In the genomic region with DNA sequence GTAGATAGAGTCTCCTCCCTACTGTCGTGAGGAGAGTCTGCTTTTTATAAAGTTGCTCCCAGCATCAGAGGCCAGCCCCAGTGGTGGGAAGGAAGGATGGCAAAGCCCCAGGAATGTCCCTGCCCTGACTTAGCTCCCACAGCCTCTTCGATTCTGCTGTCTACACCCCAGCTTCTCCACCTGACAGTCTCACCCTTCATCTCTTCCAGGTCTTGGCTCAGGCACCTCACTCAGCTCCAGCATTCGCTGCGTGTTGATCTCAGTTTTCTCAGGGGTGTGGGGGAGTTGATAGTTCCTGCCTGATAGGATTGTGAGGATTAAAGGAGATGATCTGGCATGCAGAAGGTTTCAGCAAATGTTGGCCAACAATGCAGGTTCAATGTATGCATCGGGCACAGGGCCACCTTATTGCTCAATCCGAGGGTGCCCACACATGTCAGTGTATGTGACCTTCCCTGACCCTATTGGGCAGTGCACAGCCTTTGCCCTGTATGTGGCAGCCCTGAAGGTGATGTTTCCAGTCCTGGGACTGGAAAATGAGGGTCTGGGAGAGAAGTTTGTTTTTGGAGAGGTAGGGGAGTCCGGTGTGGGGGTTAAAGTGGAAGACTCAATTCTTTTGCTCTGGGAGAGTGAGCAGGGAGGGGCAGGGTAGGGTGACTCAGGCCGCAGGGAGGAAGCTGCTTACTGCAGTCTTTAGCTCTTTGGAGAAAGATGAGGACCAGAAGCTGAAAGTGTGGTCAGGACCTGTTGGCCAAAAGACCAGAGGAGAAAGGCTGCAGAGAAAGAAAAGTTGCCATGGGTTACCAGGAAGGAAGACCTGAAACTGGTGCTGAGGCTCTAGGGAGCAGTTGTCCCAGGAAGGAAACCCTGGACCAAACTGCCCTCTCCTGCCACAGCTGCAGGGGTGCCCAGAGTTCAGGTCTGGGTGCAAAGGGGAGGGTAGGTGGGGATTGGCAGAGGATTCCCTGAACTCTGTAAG, we compare ENCODE assay signal across 9 cellular contexts.
A peak's percentile ranks its signal among the peaks of the same experiment; 100 is the strongest.
DNase-seq lines count a peak whose midpoint lies in the region; ATAC-seq and TF ChIP-seq lines count a peak whose summit lies in the region.
"Had no signal": no experiment of that assay in that cellular context is flagged by ENCODE, and none has a peak within 500 bp of the region (broad histone marks: within the 10 kb centered on the region; RNA-seq: fewer than 3 reads in every experiment).

No MANE protein-coding gene starts in this region.

- DNase-seq in CD1c-positive myeloid dendritic cell (ENCODE audit: extremely low spot score) = peak; percentile 42
- DNase-seq in NCI-H82 treated with DMSO at 0.1 percent for 48 hours (lab: John Stamatoyannopoulos, UW; ENCODE audit: unreplicated experiment) = peak; percentile 52
- peak; percentile 48 for DNase-seq in dedifferentiated amniotic fluid mesenchymal stem cell (ENCODE audit: extremely low spot score)
- DNase-seq in neural progenitor cell (ENCODE audit: low spot score) = no peak
- no peak for DNase-seq in NCI-H2029 treated with DMSO at 0.1 percent for 48 hours (lab: John Stamatoyannopoulos, UW)
- no peak for DNase-seq in activated CD8-positive, alpha-beta T cell treated with anti-CD3 and anti-CD28 coated beads for 36 hours
- DNase-seq: GF-D8 had no signal

- H3K4me1 Mint-ChIP-seq in neural progenitor cell = peaks cover 52% of the 10 kb centered on the region
- H3K4me1 Mint-ChIP-seq in activated CD8-positive, alpha-beta T cell treated with anti-CD3 and anti-CD28 coated beads for 36 hours (ENCODE audit: low read depth) = no peaks in the 10 kb centered on the region

- no peaks in the 10 kb centered on the region for H3K9me3 ChIP-seq in neural progenitor cell (ENCODE audit: low read depth)

- H4K20me1 ChIP-seq in neural progenitor cell (ENCODE audit: low read depth) = no peaks in the 10 kb centered on the region

- no peaks in the 10 kb centered on the region for H3K79me2 ChIP-seq in neural progenitor cell (ENCODE audit: low read depth)

- no peak overlapping the region for H2AFZ ChIP-seq in neural progenitor cell (replicated peaks)

- H3K4me3 ChIP-seq in neural progenitor cell = no peak overlapping the region

- CTCF ChIA-PET in activated CD8-positive, alpha-beta T cell treated with anti-CD3 and anti-CD28 coated beads for 36 hours (lab: Charles Lee) = no interaction called here

- H3K36me3 ChIP-seq in neural progenitor cell = no peaks in the 10 kb centered on the region

- intact Hi-C loops in activated CD8-positive, alpha-beta T cell treated with anti-CD3 and anti-CD28 coated beads for 36 hours (cut with micrococcal nuclease) = no loop called here

- no peaks in the 10 kb centered on the region for H3K36me3 Mint-ChIP-seq in neural progenitor cell
- no peaks in the 10 kb centered on the region for H3K36me3 Mint-ChIP-seq in activated CD8-positive, alpha-beta T cell treated with anti-CD3 and anti-CD28 coated beads for 36 hours (ENCODE audit: low read depth)

- no peak for ATAC-seq in GM18517 (IDR thresholded peaks at IDR 0.05; ENCODE audit: unreplicated experiment)
- ATAC-seq in HG03045 (IDR thresholded peaks at IDR 0.05; ENCODE audit: unreplicated experiment) = no peak
- ATAC-seq in activated CD8-positive, alpha-beta T cell treated with anti-CD3 and anti-CD28 coated beads for 36 hours = no peak

- no peaks in the 10 kb centered on the region for H3K9me3 Mint-ChIP-seq in neural progenitor cell
- H3K9me3 Mint-ChIP-seq in activated CD8-positive, alpha-beta T cell treated with anti-CD3 and anti-CD28 coated beads for 36 hours = no peaks in the 10 kb centered on the region

- no peak overlapping the region for H3K4me2 ChIP-seq in neural progenitor cell

- H3F3A ChIP-seq in neural progenitor cell (ENCODE audit: low read depth) = no peaks in the 10 kb centered on the region

- no peak overlapping the region for H3K9ac ChIP-seq in neural progenitor cell

- peaks cover 8% of the 10 kb centered on the region for H3K4me1 ChIP-seq in neural progenitor cell

- POLR2A ChIA-PET in activated CD8-positive, alpha-beta T cell treated with anti-CD3 and anti-CD28 coated beads for 36 hours (lab: Charles Lee) = no interaction called here

- peaks cover 22% of the 10 kb centered on the region for H3K27me3 Mint-ChIP-seq in neural progenitor cell (ENCODE audit: insufficient read depth, low read depth)
- no peaks in the 10 kb centered on the region for H3K27me3 Mint-ChIP-seq in activated CD8-positive, alpha-beta T cell treated with anti-CD3 and anti-CD28 coated beads for 36 hours

- no peak for TF ChIP-seq CTCF in neural progenitor cell (IDR thresholded peaks at IDR 0.05)
- TF ChIP-seq CTCF in activated CD8-positive, alpha-beta T cell treated with anti-CD3 and anti-CD28 coated beads for 36 hours (IDR thresholded peaks at IDR 0.05) = no peak

- peak overlapping the region; percentile 2 for H3K27ac Mint-ChIP-seq in neural progenitor cell
- no peak overlapping the region for H3K27ac Mint-ChIP-seq in activated CD8-positive, alpha-beta T cell treated with anti-CD3 and anti-CD28 coated beads for 36 hours

- H3K27ac ChIP-seq in neural progenitor cell = no peak overlapping the region

- no peaks in the 10 kb centered on the region for H3K27me3 ChIP-seq in neural progenitor cell

- H3K4me3 Mint-ChIP-seq in neural progenitor cell = peak overlapping the region; percentile 0
- H3K4me3 Mint-ChIP-seq in activated CD8-positive, alpha-beta T cell treated with anti-CD3 and anti-CD28 coated beads for 36 hours = no peak overlapping the region

Comparison
In these comparisons a context has a peak if more than half of its experiments do, and no peak if none do; other contexts are left out.
1. DNase-seq: peak in CD1c-positive myeloid dendritic cell (single experiment), NCI-H82 treated with DMSO at 0.1 percent for 48 hours (single experiment) and dedifferentiated amniotic fluid mesenchymal stem cell (single experiment); none in neural progenitor cell (single experiment), NCI-H2029 treated with DMSO at 0.1 percent for 48 hours (single experiment) and activated CD8-positive, alpha-beta T cell treated with anti-CD3 and anti-CD28 coated beads for 36 hours (single experiment).